In genomic region chrX:103157511-103158316, GRCh38 we compare ENCODE assay signal across 8 cellular contexts. TPM values are rescaled to one million over a fixed set of nuclear protein-coding genes. Genes with fewer than 3 reads are reported as not detected.
A peak's percentile ranks its signal among the peaks of the same experiment; 100 is the strongest.
DNase-seq lines count a peak whose midpoint lies in the region; ATAC-seq and TF ChIP-seq lines count a peak whose summit lies in the region.

No MANE protein-coding gene starts in this region.

- H4K20me1 ChIP-seq in SK-N-SH (ENCODE audit: insufficient read depth) = no peaks in the 10 kb centered on the region

- no peak overlapping the region for H3K27ac ChIP-seq in SK-N-SH (ENCODE audit: low read depth in 2 of 2, low read length in 1 of 2)

- H3K4me2 ChIP-seq in SK-N-SH = no peak overlapping the region

- H3K9me2 ChIP-seq in SK-N-SH = no peaks in the 10 kb centered on the region

- TF ChIP-seq CTCF in SK-N-SH (IDR thresholded peaks at IDR 0.05) (peak; percentile 83), foreskin fibroblast (IDR thresholded peaks at IDR 0.05; ENCODE audit: low read depth, low read length) (peak; percentile 33)

- ATAC-seq in HG03045 (IDR thresholded peaks at IDR 0.05; ENCODE audit: unreplicated experiment) (no peak), HG02678 (IDR thresholded peaks at IDR 0.05; ENCODE audit: unreplicated experiment) (no peak)

- CTCF ChIA-PET in SK-N-SH (lab: Yijun Ruan, JAX) = interaction anchor here (0.6 to 2.8 kb wide), 8 partner anchors 19 to 556 kb away, joined by 3 to 21 read pairs (median 4); no protein-coding TSS in a partner anchor

- H2AFZ ChIP-seq in SK-N-SH (ENCODE audit: low read depth) = no peak overlapping the region

- no peaks in the 10 kb centered on the region for H3K79me2 ChIP-seq in SK-N-SH (ENCODE audit: insufficient read depth)

- no peaks in the 10 kb centered on the region for H3K36me3 ChIP-seq in SK-N-SH (replicated peaks in 1 of 2; ENCODE audit: control insufficient read depth in 1 of 2, insufficient read depth in 2 of 2, low read length in 1 of 2)

- H3K9me3 ChIP-seq in SK-N-SH = no peaks in the 10 kb centered on the region

- no peak for TF ChIP-seq EP300 in Ishikawa (IDR thresholded peaks at IDR 0.05; ENCODE audit: borderline replicate concordance)
- TF ChIP-seq EP300 in SK-N-SH (IDR thresholded peaks at IDR 0.05; ENCODE audit: borderline replicate concordance in 1 of 2, low read depth in 1 of 2, low read length in 1 of 2) = no peak

- H3K4me1 ChIP-seq in SK-N-SH (ENCODE audit: control insufficient read depth in 1 of 2, insufficient read depth in 2 of 2, low read depth in 1 of 2, low read length in 1 of 2) = peaks cover 2% of the 10 kb centered on the region in 2 experiments; a peak in 2 of 4 replicates

- no peak overlapping the region for H3K4me3 ChIP-seq in SK-N-SH (ENCODE audit: low read depth in 2 of 2, low read length in 1 of 2)
- H3K4me3 ChIP-seq in foreskin fibroblast (ENCODE audit: low read depth in 1 of 2, low read length in 2 of 2) = no peak overlapping the region

- WGBS in SK-N-SH (ENCODE audit: low lambda C conversion rate) = 63% methylated on average over 2 of the region's 2 CpGs

- POLR2A ChIA-PET in SK-N-SH (lab: Yijun Ruan, JAX) = no interaction called here

- TF ChIP-seq RAD21 in Ishikawa (IDR thresholded peaks at IDR 0.05; ENCODE audit: low read depth) = peak; percentile 59
- peak; percentile 76 for TF ChIP-seq RAD21 in SK-N-SH (IDR thresholded peaks at IDR 0.05; ENCODE audit: low read length)

- no peaks in the 10 kb centered on the region; the same call in 1 of the 2 replicates for H3K27me3 ChIP-seq in SK-N-SH (ENCODE audit: insufficient read depth)

- no peak overlapping the region for H3K9ac ChIP-seq in SK-N-SH

- DNase-seq in AG08395 (ENCODE audit: low spot score) = peak; percentile 51
- peak; percentile 51 for DNase-seq in ELR (ENCODE audit: low read depth)
- DNase-seq in SK-N-SH = peak; percentile 46
- peak; percentile 23 to 66 for DNase-seq in foreskin fibroblast
- DNase-seq in stimulated activated CD8-positive, alpha-beta memory T cell treated with anti-CD3 and anti-CD28 coated beads, Interleukin-4, amount 100 ng/mL, for 48 hours = peak; percentile 39

- H3F3A ChIP-seq in SK-N-SH (replicated peaks; ENCODE audit: insufficient read depth) = no peaks in the 10 kb centered on the region

TF ChIP-seq in Ishikawa, 13 proteins besides CTCF, POLR2A, EP300 and RAD21:
- TF ChIP-seq TEAD4 (IDR thresholded peaks at IDR 0.05) (no peak), TAF1 (IDR thresholded peaks at IDR 0.05; ENCODE audit: low read depth) (no peak), USF1 (IDR thresholded peaks at IDR 0.05) (no peak), REST (IDR thresholded peaks at IDR 0.05; ENCODE audit: low read depth) (no peak)

TF ChIP-seq in SK-N-SH, 30 proteins besides CTCF, POLR2A, EP300 and RAD21:
- TF ChIP-seq MAX (IDR thresholded peaks at IDR 0.05; ENCODE audit: low read depth) (no peak), SMC3 (IDR thresholded peaks at IDR 0.05; ENCODE audit: low read depth, low read length) (peak; percentile 54)

RNA-seq across cellular contexts. Expression of gene BEX4, which starts 57.2 kb away (rescaled TPM):
- 84.8 and 95.7 TPM in 2 replicates for polyA plus RNA-seq in SK-N-SH (2012; rRNA removed)
- polyA plus RNA-seq in SK-N-SH (2012; cell fraction: cytosol; rRNA removed) = 111 and 151 TPM in 2 replicates
- 17.2 and 35.2 TPM in 2 replicates for polyA plus RNA-seq in SK-N-SH (2012; cell fraction: nucleus; rRNA removed)
